In genomic region chr10:118835682-118836326, GRCh38 we compare ENCODE assay signal across 14 cellular contexts.
A peak's percentile ranks its signal among the peaks of the same experiment; 100 is the strongest.
DNase-seq lines count a peak whose midpoint lies in the region; ATAC-seq, FAIRE-seq and TF ChIP-seq lines count a peak whose summit lies in the region.
"Had no signal": no experiment of that assay in that cellular context is flagged by ENCODE, and none has a peak within 500 bp of the region (broad histone marks: within the 10 kb centered on the region; RNA-seq: fewer than 3 reads in every experiment).

No MANE protein-coding gene starts in this region.

- H3K27me3 ChIP-seq in K562 (ENCODE audit: control insufficient read depth in 2 of 2, insufficient read depth in 2 of 2, low read length in 2 of 2), result peaks cover 0 to 4% of the 10 kb centered on the region in 2 experiments; a peak in 1 of 5 replicates

- no peak overlapping the region for H3K9ac ChIP-seq in K562 (ENCODE audit: insufficient read depth in 1 of 2, low read depth in 2 of 2, low read length in 2 of 2)

- H3K27me3 Mint-ChIP-seq in activated T-cell treated with anti-CD3 and anti-CD28 coated beads, Interleukin-2, amount 50 U/mL, for 24 hours, result no peaks in the 10 kb centered on the region
- H3K27me3 Mint-ChIP-seq: dendritic cell treated with granulocyte-macrophage colony-stimulating factor and Interleukin-4, amounts not matched to agents 40 ng/mL and 50 ng/mL, for 4 days had no signal

- H3K79me2 ChIP-seq in K562 (ENCODE audit: control insufficient read depth, insufficient read depth, low read length), result no peaks in the 10 kb centered on the region

- no TSS peak for BruUV-seq in K562 (replicated peaks; lab: Mats Ljungman, UMichigan)

- 7% methylated on average over 3 of the region's 3 CpGs for WGBS in K562 (ENCODE audit: insufficient coverage, low coverage, missing lambda C conversion rate)

- H3K9me3 Mint-ChIP-seq in activated T-cell treated with anti-CD3 and anti-CD28 coated beads, Interleukin-2, amount 50 U/mL, for 24 hours, result peaks cover 4% of the 10 kb centered on the region

- DNase-seq in DMS79 treated with DMSO at 0.1 percent for 48 hours (lab: John Stamatoyannopoulos, UW), result peak; percentile 50
- DNase-seq in NCI-H2081 (lab: John Stamatoyannopoulos, UW), result peak; percentile 45 to 74
- no peak for DNase-seq in K562 (ENCODE audit: extremely low read depth in 1 of 4, low spot score in 3 of 4)
- peak; percentile 51 to 93 (median 79) for DNase-seq in mucosa of descending colon
- no peak for DNase-seq in activated T-cell treated with anti-CD3 and anti-CD28 coated beads, Interleukin-2, amount 50 U/mL, for 24 hours
- no peak for DNase-seq in D721Med (ENCODE audit: insufficient read length, low spot score)
- no peak for DNase-seq in NCI-H526 (lab: John Stamatoyannopoulos, UW)
- DNase-seq in cerebellar cortex (ENCODE audit: low spot score), result no peak
- DNase-seq: C1 segment of cervical spinal cord, KG1 had no signal

- no peak overlapping the region for H3K4me3 Mint-ChIP-seq in activated T-cell treated with anti-CD3 and anti-CD28 coated beads, Interleukin-2, amount 50 U/mL, for 24 hours
- H3K4me3 Mint-ChIP-seq: activated T-helper 1 cell treated with anti-CD3 and anti-CD28 coated beads, Interleukin-12 subunit alpha, Interleukin-12 subunit beta, Interleukin-2, Interleukin-4 antibody, amounts not matched to agents 30 ng/mL and 10 ng/mL and 1 ng/mL, durations not matched to agents 14 hours and 24 hours and 36 hours; dendritic cell treated with granulocyte-macrophage colony-stimulating factor and Interleukin-4, amounts not matched to agents 40 ng/mL and 50 ng/mL, for 4 days; neural crest cell had no signal

- ATAC-seq in K562 (no peak), mucosa of descending colon (peak; percentile 93)

- H3K4me1 Mint-ChIP-seq in activated T-cell treated with anti-CD3 and anti-CD28 coated beads, Interleukin-2, amount 50 U/mL, for 24 hours (ENCODE audit: low read depth), result peaks cover 22% of the 10 kb centered on the region

- no peak for TF ChIP-seq RAD21 in K562 (CRISPR knock-in tag; conservative IDR thresholded peaks at IDR 0.05 in 1 of 2, IDR thresholded peaks at IDR 0.05 in 1 of 2)

- CTCF ChIA-PET in K562 (lab: Yijun Ruan, JAX; ENCODE audit: low intra/inter-chr PET ratio), result no interaction called here

- no peaks in the 10 kb centered on the region for H3K36me3 Mint-ChIP-seq in activated T-cell treated with anti-CD3 and anti-CD28 coated beads, Interleukin-2, amount 50 U/mL, for 24 hours (ENCODE audit: low read depth)

- H3K4me3 ChIP-seq in K562, result no peak overlapping the region
- H3K4me3 ChIP-seq in mucosa of descending colon, result no peak overlapping the region
- H3K4me3 ChIP-seq: thoracic aorta had no signal

- no peak overlapping the region for H3K27ac Mint-ChIP-seq in activated T-cell treated with anti-CD3 and anti-CD28 coated beads, Interleukin-2, amount 50 U/mL, for 24 hours
- H3K27ac Mint-ChIP-seq: activated T-helper 1 cell treated with anti-CD3 and anti-CD28 coated beads, Interleukin-12 subunit alpha, Interleukin-12 subunit beta, Interleukin-2, Interleukin-4 antibody, amounts not matched to agents 30 ng/mL and 10 ng/mL and 1 ng/mL, durations not matched to agents 14 hours and 24 hours and 36 hours; dendritic cell treated with granulocyte-macrophage colony-stimulating factor and Interleukin-4, amounts not matched to agents 40 ng/mL and 50 ng/mL, for 4 days had no signal

- TF ChIP-seq CTCF in K562 (IDR thresholded peaks at IDR 0.05 in 2 of 3, conservative IDR thresholded peaks at IDR 0.05 in 1 of 3; ENCODE audit: insufficient read depth in 2 of 3, low read depth in 1 of 3, low read length in 3 of 3), result no peak
- TF ChIP-seq CTCF in mucosa of descending colon (IDR thresholded peaks at IDR 0.05), result no peak
- no peak for TF ChIP-seq CTCF in D721Med (IDR thresholded peaks at IDR 0.05; ENCODE audit: insufficient read depth, missing control alignments)

- intact Hi-C loops in K562 (cut with micrococcal nuclease) (no loop called here), mucosa of descending colon (cut with DNase I, micrococcal nuclease) (no loop called here)

- TF ChIP-seq EP300 in K562 (IDR thresholded peaks at IDR 0.05; ENCODE audit: low read length), result no peak

- TF ChIP-seq POLR2A in K562 (conservative IDR thresholded peaks at IDR 0.05), result no peak

- FAIRE-seq in K562 (lab: Jason Lieb, UNC) (no peak), D721Med (lab: Jason Lieb, UNC) (no peak)

- no peaks in the 10 kb centered on the region for H3K9me1 ChIP-seq in K562 (ENCODE audit: control insufficient read depth, insufficient read depth, low read length)

- H3K4me1 ChIP-seq in K562 (replicated peaks in 1 of 2; ENCODE audit: control insufficient read depth in 2 of 2, insufficient read depth in 2 of 2, low read length in 2 of 2), result no peaks in the 10 kb centered on the region
- H3K4me1 ChIP-seq in mucosa of descending colon (ENCODE audit: low read depth), result peaks cover 8% of the 10 kb centered on the region

- H2AFZ ChIP-seq in K562 (ENCODE audit: low read depth, low read length), result no peak overlapping the region

- no peak overlapping the region for H3K27ac ChIP-seq in K562 (ENCODE audit: extremely low read depth, low read depth, low read length)
- H3K27ac ChIP-seq: thoracic aorta had no signal

- POLR2A ChIA-PET in K562 (lab: Yijun Ruan, JAX), result no interaction called here

- no peak overlapping the region for H3K4me2 ChIP-seq in K562 (ENCODE audit: insufficient read depth, low read length)

- in situ Hi-C loops in K562 (cut with MboI), result no loop called here

- H4K20me1 ChIP-seq in K562 (replicated peaks; ENCODE audit: control insufficient read depth, insufficient read depth, low read length), result no peaks in the 10 kb centered on the region

- H3K9me3 ChIP-seq in K562 (replicated peaks; ENCODE audit: control insufficient read depth, insufficient read depth, low read depth, low read length) (no peaks in the 10 kb centered on the region), mucosa of descending colon (no peaks in the 10 kb centered on the region)
- H3K9me3 ChIP-seq: thoracic aorta had no signal

- H3K36me3 ChIP-seq in K562 (ENCODE audit: control insufficient read depth, insufficient read depth, low read length) (no peaks in the 10 kb centered on the region), mucosa of descending colon (ENCODE audit: low read depth) (no peaks in the 10 kb centered on the region)
- H3K36me3 ChIP-seq: thoracic aorta had no signal

TF ChIP-seq in K562, 482 proteins besides CTCF, POLR2A, EP300 and RAD21 (continues in another document):
- TF ChIP-seq ARID4B (CRISPR knock-in tag; IDR thresholded peaks at IDR 0.05) (no peak), PREB (CRISPR knock-in tag; IDR thresholded peaks at IDR 0.05) (no peak), SMC3 (conservative IDR thresholded peaks at IDR 0.05; ENCODE audit: insufficient read depth, low read depth, low read length) (no peak), ID3 (CRISPR knock-in tag; IDR thresholded peaks at IDR 0.05) (no peak), ID3 (tag; IDR thresholded peaks at IDR 0.05) (no peak), GABPB2 (CRISPR knock-in tag; conservative IDR thresholded peaks at IDR 0.05) (no peak)

Comparison
In these comparisons a context has a peak if more than half of its experiments do, and no peak if none do; other contexts are left out.
1. DNase-seq: peak in DMS79 treated with DMSO at 0.1 percent for 48 hours (single experiment), NCI-H2081 (2 of 2) and mucosa of descending colon (3 of 3); none in K562 (0 of 4), activated T-cell treated with anti-CD3 and anti-CD28 coated beads, Interleukin-2, amount 50 U/mL, for 24 hours (single experiment), D721Med (single experiment), NCI-H526 (0 of 2) and cerebellar cortex (single experiment).